Comparison of ENCODE assay signal across 8 cellular contexts in genomic region chr6:162856885-162857284, GRCh38.
DNase-seq lines count a peak whose midpoint lies in the region; ATAC-seq and TF ChIP-seq lines count a peak whose summit lies in the region.

No MANE protein-coding gene starts in this region.

- no peaks in the 10 kb centered on the region for H3K36me3 Mint-ChIP-seq in activated naive CD4-positive, alpha-beta T cell treated with anti-CD3 and anti-CD28 coated beads for 36 hours (ENCODE audit: low read depth)

- no peak for ATAC-seq in HG03571 (IDR thresholded peaks at IDR 0.05; ENCODE audit: unreplicated experiment)

- no peaks in the 10 kb centered on the region for H3K27me3 Mint-ChIP-seq in activated naive CD4-positive, alpha-beta T cell treated with anti-CD3 and anti-CD28 coated beads for 36 hours (ENCODE audit: low read depth)

- TF ChIP-seq EP300 in tibial nerve (IDR thresholded peaks at IDR 0.05) = peak in 1 of 2 donors; percentile 90

- H3K4me1 ChIP-seq in HAP-1 (peaks cover 24% of the 10 kb centered on the region), tibial nerve (peaks cover 0 to 18% (median 5%) of the 10 kb centered on the region in 4 donors)

- CTCF ChIA-PET in activated naive CD4-positive, alpha-beta T cell treated with anti-CD3 and anti-CD28 coated beads for 36 hours (lab: Charles Lee) = interaction anchor here (0.6 kb wide), 1 partner anchor 201 kb away, joined by 4 read pairs; no protein-coding TSS in a partner anchor

- no peak for TF ChIP-seq POLR2A in tibial nerve (IDR thresholded peaks at IDR 0.05)

- DNase-seq in HAP-1 (ENCODE audit: low spot score in 2 of 2) (peak; percentile 85 to 97), NCI-H526 treated with DMSO at 0.1 percent for 48 hours (lab: John Stamatoyannopoulos, UW) (peak; percentile 49), tibial nerve (ENCODE audit: low spot score in 2 of 2) (peak in 1 of 2 donors; percentile 52), DMS79 treated with DMSO at 0.1 percent for 48 hours (lab: John Stamatoyannopoulos, UW) (no peak)
- no peak for DNase-seq in activated naive CD4-positive, alpha-beta T cell treated with anti-CD3 and anti-CD28 coated beads for 36 hours

- in situ Hi-C loops in HAP-1 (cut with MboI; ENCODE audit: low sequenced_read_pairs) = loop anchor here (10.0 kb wide), 1 partner anchor 558 kb away; the partner anchor contains the start of gene QKI

- H3K27ac Mint-ChIP-seq in activated naive CD4-positive, alpha-beta T cell treated with anti-CD3 and anti-CD28 coated beads for 36 hours = no peak overlapping the region

- H3K9me3 Mint-ChIP-seq in activated naive CD4-positive, alpha-beta T cell treated with anti-CD3 and anti-CD28 coated beads for 36 hours = no peaks in the 10 kb centered on the region

- H3K4me3 Mint-ChIP-seq in activated naive CD4-positive, alpha-beta T cell treated with anti-CD3 and anti-CD28 coated beads for 36 hours = no peak overlapping the region

- H3K36me3 ChIP-seq in HAP-1 (replicated peaks) (no peaks in the 10 kb centered on the region), tibial nerve (no peaks in the 10 kb centered on the region)

- peak overlapping the region; percentile 18 for H3K4me3 ChIP-seq in HAP-1
- peak overlapping the region in 1 of 4 donors; percentile 24 for H3K4me3 ChIP-seq in tibial nerve

- H3K27me3 ChIP-seq in HAP-1 (ENCODE audit: low read depth) (no peaks in the 10 kb centered on the region), layer of hippocampus (ENCODE audit: control insufficient read depth, insufficient read depth, low read length) (no peaks in the 10 kb centered on the region), tibial nerve (no peaks in the 10 kb centered on the region)

- 6 to 9% methylated on average over 7 of the region's 7 CpGs for WGBS in tibial nerve, 2 donors

- TF ChIP-seq CTCF in tibial nerve (IDR thresholded peaks at IDR 0.05) = peak; percentile 37 to 72 (median 56)

- H3K27ac ChIP-seq in cingulate gyrus (ENCODE audit: low read depth, low read length) = peak overlapping the region; percentile 95
- H3K27ac ChIP-seq in layer of hippocampus (ENCODE audit: low read depth, low read length) = peak overlapping the region; percentile 91
- peak overlapping the region; percentile 58 to 89 (median 75) for H3K27ac ChIP-seq in tibial nerve

- intact Hi-C loops in activated naive CD4-positive, alpha-beta T cell treated with anti-CD3 and anti-CD28 coated beads for 36 hours (cut with micrococcal nuclease) = no loop called here

- H3K9me3 ChIP-seq in HAP-1 (no peaks in the 10 kb centered on the region), tibial nerve (no peaks in the 10 kb centered on the region)

- H3K4me1 Mint-ChIP-seq in activated naive CD4-positive, alpha-beta T cell treated with anti-CD3 and anti-CD28 coated beads for 36 hours (ENCODE audit: low read depth) = no peaks in the 10 kb centered on the region

Comparison
In these comparisons a context has a peak if more than half of its experiments do, and no peak if none do; other contexts are left out.
1. DNase-seq: peak in HAP-1 (2 of 2) and NCI-H526 treated with DMSO at 0.1 percent for 48 hours (single experiment); none in DMS79 treated with DMSO at 0.1 percent for 48 hours (single experiment) and activated naive CD4-positive, alpha-beta T cell treated with anti-CD3 and anti-CD28 coated beads for 36 hours (single experiment).
2. Peak in every context shown above with its lines, with median percentiles within 50 percentile points of each other: H3K27ac ChIP-seq.